Comparison of ENCODE assay signal across 38 cellular contexts in the genomic region with DNA sequence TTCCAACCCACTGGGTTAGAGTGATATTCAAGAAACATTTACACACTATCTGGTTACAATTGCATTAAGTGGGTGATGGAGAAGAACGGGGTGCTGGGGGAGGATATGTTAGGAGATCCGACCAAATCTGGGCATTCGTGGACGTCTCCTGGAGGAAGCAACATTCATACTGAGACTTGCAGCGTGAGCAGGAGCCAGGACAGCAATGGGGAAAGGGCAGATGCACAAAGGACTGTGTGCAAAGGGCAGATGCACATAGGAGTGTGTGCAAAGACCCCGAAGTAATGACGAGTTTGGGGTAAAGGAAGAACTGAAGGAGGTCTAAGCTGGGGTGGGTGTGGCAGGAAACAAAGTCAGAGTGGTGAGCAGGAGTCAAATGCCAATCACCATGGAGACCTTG. TPM values are rescaled to one million over a fixed set of nuclear protein-coding genes. Genes with fewer than 3 reads are reported as not detected.
"Had no signal": no experiment of that assay in that cellular context is flagged by ENCODE, and none has a peak within 500 bp of the region (broad histone marks: within the 10 kb centered on the region; RNA-seq: fewer than 3 reads in every experiment).

No MANE protein-coding gene starts in this region.

- H3K4me3 ChIP-seq: MG63 had no signal

- H3K27ac ChIP-seq: KMS-11 had no signal

- H3K36me3 ChIP-seq: MG63 had no signal

- DNase-seq: Karpas-422, Kasumi-1, KBM-7, KG1, MM.1S, MV-4-11, NCI-H1048, NCI-H1092, NCI-H1092 treated with DMSO at 0.1 percent for 48 hours, NCI-H1105, NCI-H1105 treated with DMSO at 0.1 percent for 48 hours, NCI-H1417, NCI-H1417 treated with DMSO at 0.1 percent for 48 hours, NCI-H1436, NCI-H1436 treated with DMSO at 0.1 percent for 48 hours, NCI-H146, NCI-H1694, NCI-H1694 treated with DMSO at 0.1 percent for 48 hours, NCI-H187, NCI-H187 treated with DMSO at 0.1 percent for 48 hours, NCI-H1930, NCI-H2029, NCI-H2029 treated with DMSO at 0.1 percent for 48 hours, NCI-H2081, NCI-H2081 treated with DMSO at 0.1 percent for 48 hours, NCI-H2107, NCI-H2171, NCI-H2171 treated with DMSO at 0.1 percent for 48 hours, NCI-H2227 treated with DMSO at 0.1 percent for 48 hours, NCI-H226, NCI-H345, NCI-H446, NCI-H446 treated with DMSO at 0.1 percent for 48 hours had no signal

RNA-seq across cellular contexts. Expression of a gene that starts 16.1 kb away (rescaled TPM):
- total RNA-seq: LHCN-M2, M059J, MCF 10A had no signal
